ENCODE assay signal across 21 cellular contexts in genomic region chr11:85769758-85770157, GRCh38. TPM values are rescaled to one million over a fixed set of nuclear protein-coding genes. Genes with fewer than 3 reads are reported as not detected.
DNase-seq lines count a peak whose midpoint lies in the region; ATAC-seq, FAIRE-seq and TF ChIP-seq lines count a peak whose summit lies in the region.
"Had no signal": no experiment of that assay in that cellular context is flagged by ENCODE, and none has a peak within 500 bp of the region (broad histone marks: within the 10 kb centered on the region; RNA-seq: fewer than 3 reads in every experiment).

No MANE protein-coding gene starts in this region.

- no peak overlapping the region for H3K18ac ChIP-seq in mesendoderm (ENCODE audit: low read length)

- H3K9me3 ChIP-seq in SJCRH30 (replicated peaks) (peaks cover 11% of the 10 kb centered on the region), testis (no peaks in the 10 kb centered on the region)
- H3K9me3 ChIP-seq: A549, HAP-1, SK-N-SH had no signal

- peak overlapping the region; percentile 26 for H3K27ac ChIP-seq in SJCRH30
- H3K27ac ChIP-seq in mesendoderm (ENCODE audit: low read depth, low read length): no peak overlapping the region
- H3K27ac ChIP-seq in testis: no peak overlapping the region
- H3K27ac ChIP-seq: A549, GM23248, KMS-11 had no signal

- ATAC-seq in HG03108 (IDR thresholded peaks at IDR 0.05; ENCODE audit: unreplicated experiment): no peak
- ATAC-seq: A549 had no signal

- no peak overlapping the region for H2AK5ac ChIP-seq in mesendoderm (ENCODE audit: low read length)

- no peak overlapping the region for H2BK5ac ChIP-seq in mesendoderm (ENCODE audit: low read length)

- TF ChIP-seq CTCF in testis (IDR thresholded peaks at IDR 0.05): no peak

- DNase-seq in COR-L47 (lab: John Stamatoyannopoulos, UW): peak; percentile 12
- DNase-seq in GM12892 (ENCODE audit: insufficient read length): no peak
- DNase-seq in SJCRH30: peak; percentile 73 to 77
- DNase-seq in mesendoderm: peak; percentile 60
- DNase-seq in H4 (ENCODE audit: low spot score): no peak
- no peak for DNase-seq in testis
- DNase-seq: DMS79 treated with DMSO at 0.1 percent for 48 hours, GM23248, NCI-H1105, NCI-H187 treated with DMSO at 0.1 percent for 48 hours, NCI-H2107, NCI-H345, NCI-H82, OCI-M1, SHP77, SK-N-SH had no signal

- no peaks in the 10 kb centered on the region for H3K79me1 ChIP-seq in mesendoderm (ENCODE audit: low read length)

- no peak overlapping the region for H3K9ac ChIP-seq in mesendoderm (ENCODE audit: low read length)
- H3K9ac ChIP-seq: GM23248, KMS-11, SK-N-SH had no signal

- H3K27me3 ChIP-seq in SJCRH30 (no peaks in the 10 kb centered on the region), mesendoderm (ENCODE audit: insufficient read depth, low read length, poor library complexity) (no peaks in the 10 kb centered on the region), testis (no peaks in the 10 kb centered on the region)

- no peak overlapping the region for H3K56ac ChIP-seq in mesendoderm (ENCODE audit: low read length)

- H2BK15ac ChIP-seq in mesendoderm (replicated peaks; ENCODE audit: low read depth): no peak overlapping the region

- no peak overlapping the region for H3K4me3 ChIP-seq in SJCRH30
- no peak overlapping the region for H3K4me3 ChIP-seq in mesendoderm (ENCODE audit: low read length)
- no peak overlapping the region for H3K4me3 ChIP-seq in testis
- H3K4me3 ChIP-seq: A549, GM23248, HAP-1 had no signal

- TF ChIP-seq POLR2A in GM12892 (IDR thresholded peaks at IDR 0.05; ENCODE audit: low read depth, low read length) (no peak), testis (IDR thresholded peaks at IDR 0.05) (no peak)

- intact Hi-C loops in testis (cut with DNase I; ENCODE audit: low total_unique reads): no loop called here

- H3K79me2 ChIP-seq in mesendoderm (ENCODE audit: control insufficient read depth, insufficient read depth, low read length): no peaks in the 10 kb centered on the region

- peak; percentile 74 for FAIRE-seq in GM12892 (lab: Jason Lieb, UNC)
- FAIRE-seq: A549, GM12891 had no signal

- H2BK120ac ChIP-seq in mesendoderm (ENCODE audit: low read depth, low read length): no peak overlapping the region

- no peak overlapping the region for H4K5ac ChIP-seq in mesendoderm (ENCODE audit: low read length)

- H3K4me2 ChIP-seq in mesendoderm (ENCODE audit: low read length): no peak overlapping the region
- H3K4me2 ChIP-seq: A549, KMS-11, SK-N-SH had no signal

- WGBS in mesendoderm (ENCODE audit: extremely low coverage, insufficient coverage, low lambda C conversion rate): no CpG with 5 or more reads among the region's 5 CpGs
- 88 to 91% methylated on average over 5 of the region's 5 CpGs for WGBS in testis, 2 donors

- no peak overlapping the region for H3K23ac ChIP-seq in mesendoderm (ENCODE audit: low read length)

- no peak overlapping the region for H4K8ac ChIP-seq in mesendoderm (ENCODE audit: low read depth, low read length)

- H3K36me3 ChIP-seq in SJCRH30 (no peaks in the 10 kb centered on the region), mesendoderm (ENCODE audit: control insufficient read depth, insufficient read depth, low read length) (no peaks in the 10 kb centered on the region), testis (ENCODE audit: low read depth, missing control alignments) (no peaks in the 10 kb centered on the region)
- H3K36me3 ChIP-seq: HAP-1 had no signal

- no peak overlapping the region for H3K4ac ChIP-seq in mesendoderm (ENCODE audit: low read depth, low read length)

- peaks cover 45% of the 10 kb centered on the region for H3K4me1 ChIP-seq in SJCRH30
- H3K4me1 ChIP-seq in mesendoderm (ENCODE audit: control insufficient read depth, low read depth, low read length): peaks cover 9% of the 10 kb centered on the region
- peaks cover 9% of the 10 kb centered on the region for H3K4me1 ChIP-seq in testis
- H3K4me1 ChIP-seq: A549, HAP-1 had no signal

RNA-seq across cellular contexts. Expression of gene SYTL2, which starts 41.2 kb away (rescaled TPM):
- 0.49 TPM for polyA plus RNA-seq in GM12892 (2012; ENCODE audit: missing spikeins)
- total RNA-seq in SJCRH30 (2014; rRNA removed; shearing (Covaris generic)): 122 and 137 TPM in 2 replicates
- polyA plus RNA-seq in mesendoderm (2013, experiment 1 of 2): 4.9 TPM
- 5.4 TPM for polyA plus RNA-seq in mesendoderm (2013, experiment 2 of 2)
- total RNA-seq in H4 (2014; rRNA removed; shearing (Covaris generic)): 56.5 and 61.4 TPM in 2 replicates
- total RNA-seq in testis: 10 to 100 TPM; 12.3 to 16.9 TPM
- polyA plus RNA-seq in testis (ENCODE audit: insufficient read depth, low read depth, low replicate concordance): 14.4 TPM

Comparison
In these comparisons a context has a peak if more than half of its experiments do, and no peak if none do; other contexts are left out.
1. DNase-seq: peak in COR-L47 (single experiment), SJCRH30 (2 of 2) and mesendoderm (single experiment); none in GM12892 (single experiment), H4 (single experiment) and testis (single experiment).